ENCODE assay signal across 13 cellular contexts in the genomic region with DNA sequence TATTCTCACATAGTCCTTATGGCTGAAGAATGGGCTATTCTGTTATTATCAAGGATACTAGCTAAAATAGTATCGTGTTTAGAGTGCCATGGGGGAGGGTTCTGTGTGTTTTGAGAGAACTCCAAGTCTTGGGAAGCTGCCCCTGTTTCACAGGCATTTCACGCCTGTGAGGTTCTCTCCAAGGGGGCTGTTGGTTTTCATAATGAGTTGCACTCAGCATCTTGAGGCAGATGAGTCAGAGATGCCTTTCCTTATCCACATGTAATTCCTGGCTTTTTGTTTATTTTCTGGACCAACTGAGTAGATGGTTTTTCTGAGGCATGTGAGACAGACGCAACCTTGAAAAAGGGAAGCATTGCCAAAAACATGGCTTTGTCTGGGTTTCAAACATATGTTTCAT.
DNase-seq lines count a peak whose midpoint lies in the region; ATAC-seq and TF ChIP-seq lines count a peak whose summit lies in the region.
"Had no signal": no experiment of that assay in that cellular context is flagged by ENCODE, and none has a peak within 500 bp of the region (broad histone marks: within the 10 kb centered on the region; RNA-seq: fewer than 3 reads in every experiment).

No MANE protein-coding gene starts in this region.

- no peak for TF ChIP-seq CTCF in BJ (IDR thresholded peaks at IDR 0.05; ENCODE audit: insufficient read depth, low read depth, low read length)
- no peak for TF ChIP-seq CTCF in fibroblast of lung (conservative IDR thresholded peaks at IDR 0.05 in 1 of 2, IDR thresholded peaks at IDR 0.05 in 1 of 2; ENCODE audit: low read depth in 1 of 2, low read length in 2 of 2)

- peak overlapping the region; percentile 18 for H3K27ac ChIP-seq in fibroblast of lung (ENCODE audit: insufficient read depth, low read length)

- no peak overlapping the region for H2AFZ ChIP-seq in fibroblast of lung (ENCODE audit: low read length)

- no peaks in the 10 kb centered on the region for H3K27me3 ChIP-seq in BJ (ENCODE audit: control insufficient read depth, insufficient read depth, low read length)
- H3K27me3 ChIP-seq in MG63: no peaks in the 10 kb centered on the region
- H3K27me3 ChIP-seq in fibroblast of lung (ENCODE audit: control insufficient read depth, insufficient read depth, low read length): no peaks in the 10 kb centered on the region
- H3K27me3 ChIP-seq in H7 (ENCODE audit: control insufficient read depth, insufficient read depth, low read length): no peaks in the 10 kb centered on the region

- POLR2A ChIA-PET in BJ (lab: Charles Lee): interaction anchor here (1.0 kb wide), 1 partner anchor 14 kb away, joined by 4 read pairs; no protein-coding TSS in a partner anchor

- peak; percentile 87 for DNase-seq in BJ (ENCODE audit: low read depth)
- peak; percentile 67 for DNase-seq in MG63
- DNase-seq in fibroblast of lung (ENCODE audit: low read depth in 2 of 2): peak; percentile 98 to 99
- peak; percentile 87 for DNase-seq in non-pigmented ciliary epithelial cell (ENCODE audit: low read depth)
- DNase-seq in posterior cingulate gyrus: no peak
- DNase-seq in H7: no peak
- no peak for DNase-seq in NAMALWA (ENCODE audit: low spot score)
- DNase-seq: activated B cell treated with CpG ODN at 0.5 μM for 24 hours; activated T-cell treated with anti-CD3 and anti-CD28 coated beads, Interleukin-2, amount 50 U/mL, for 1 hour; aorta; CD4-positive, CD25-positive, alpha-beta regulatory T cell; NCI-H1436 had no signal

- H3K4me3 ChIP-seq in BJ (ENCODE audit: low read depth, low read length) (no peak overlapping the region), MG63 (no peak overlapping the region), fibroblast of lung (replicated peaks in 1 of 4; ENCODE audit: control extremely low read depth in 1 of 4, insufficient read depth in 1 of 4, low read depth in 3 of 4, low read length in 4 of 4) (no peak overlapping the region), H7 (ENCODE audit: insufficient read depth, low read depth, low read length) (no peak overlapping the region)

- no peak overlapping the region for H3K4me2 ChIP-seq in fibroblast of lung (ENCODE audit: extremely low read depth, insufficient read depth, low read length)

- no peaks in the 10 kb centered on the region for H4K20me1 ChIP-seq in fibroblast of lung (ENCODE audit: control insufficient read depth, extremely low read depth, insufficient read depth, low read length)

- no peak for ATAC-seq in GM18868 (IDR thresholded peaks at IDR 0.05; ENCODE audit: unreplicated experiment)

- H3K36me3 ChIP-seq in BJ (ENCODE audit: control insufficient read depth, insufficient read depth, low read length): no peaks in the 10 kb centered on the region
- H3K36me3 ChIP-seq in MG63: no peaks in the 10 kb centered on the region
- H3K36me3 ChIP-seq in fibroblast of lung (ENCODE audit: control insufficient read depth, insufficient read depth, low read length): no peaks in the 10 kb centered on the region
- no peaks in the 10 kb centered on the region for H3K36me3 ChIP-seq in H7 (replicated peaks; ENCODE audit: control insufficient read depth, insufficient read depth, low read length)

- H3K9me3 ChIP-seq in MG63 (no peaks in the 10 kb centered on the region), fibroblast of lung (ENCODE audit: control insufficient read depth, insufficient read depth, low read depth, low read length) (no peaks in the 10 kb centered on the region)

- no peak overlapping the region for H3K9ac ChIP-seq in fibroblast of lung (ENCODE audit: insufficient read depth, low read length)

- H3K79me2 ChIP-seq in fibroblast of lung (ENCODE audit: control insufficient read depth, insufficient read depth, low read length): no peaks in the 10 kb centered on the region

- intact Hi-C loops in posterior cingulate gyrus (cut with DNase I): no loop called here

- CTCF ChIA-PET in BJ (lab: Yijun Ruan, JAX): no interaction called here

- no peaks in the 10 kb centered on the region for H3K4me1 ChIP-seq in fibroblast of lung (ENCODE audit: control insufficient read depth, extremely low read depth, insufficient read depth, low read length)

Comparison
In these comparisons a context has a peak if more than half of its experiments do, and no peak if none do; other contexts are left out.
1. DNase-seq: peak in BJ (single experiment), MG63 (single experiment), fibroblast of lung (2 of 2) and non-pigmented ciliary epithelial cell (single experiment); none in posterior cingulate gyrus (0 of 10), H7 (single experiment) and NAMALWA (single experiment).